8 cellular contexts compared by ENCODE assay signal in genomic region chr12:6602526-6602925, GRCh38. TPM values are rescaled to one million over a fixed set of nuclear protein-coding genes. Genes with fewer than 3 reads are reported as not detected.
DNase-seq lines count a peak whose midpoint lies in the region; ATAC-seq and TF ChIP-seq lines count a peak whose summit lies in the region.
"Had no signal": no experiment of that assay in that cellular context is flagged by ENCODE, and none has a peak within 500 bp of the region (broad histone marks: within the 10 kb centered on the region; RNA-seq: fewer than 3 reads in every experiment).

No MANE protein-coding gene starts in this region.

- no peaks in the 10 kb centered on the region for H4K20me1 ChIP-seq in GM23248 (ENCODE audit: insufficient read depth)

- H3K9me3 ChIP-seq in GM23248 (ENCODE audit: low read depth) (no peaks in the 10 kb centered on the region), WERI-Rb-1 (ENCODE audit: severe bottlenecking) (no peaks in the 10 kb centered on the region)

- no peaks in the 10 kb centered on the region for H3K27me3 ChIP-seq in GM23248 (replicated peaks; ENCODE audit: insufficient read depth)
- H3K27me3 ChIP-seq in WERI-Rb-1 (ENCODE audit: insufficient read depth, low read depth, severe bottlenecking), result no peaks in the 10 kb centered on the region

- peak overlapping the region; percentile 50 for H3K9ac ChIP-seq in GM23248

- H3K9me2 ChIP-seq in GM23248 (ENCODE audit: insufficient read depth), result no peaks in the 10 kb centered on the region

- WGBS in GM23248 (ENCODE audit: low coverage in 1 of 2, low lambda C conversion rate in 2 of 2, missing lambda C conversion rate in 2 of 2), 2 experiments, result 25 to 48% methylated on average over 3 of the region's 3 CpGs

- peaks cover 51% of the 10 kb centered on the region for H3K4me1 Mint-ChIP-seq in stimulated activated effector memory CD8-positive, alpha-beta T cell treated with anti-CD3 and anti-CD28 coated beads, Interleukin-12 subunit alpha, Interleukin-12 subunit beta, amount 100 ng/mL, for 72 hours

- H2AFZ ChIP-seq in GM23248, result no peak overlapping the region

- peak overlapping the region; percentile 84 for H3K4me2 ChIP-seq in GM23248 (ENCODE audit: unreplicated experiment)

- in situ Hi-C loops in GM23248 (cut with MboI), result no loop called here

- intact Hi-C loops in head of caudate nucleus (cut with DNase I), result loop anchor here (5.0 kb wide), 1 partner anchor 35 kb away; the partner anchor contains the start of gene NOP2

- peaks cover 24% of the 10 kb centered on the region for H3F3A ChIP-seq in GM23248 (ENCODE audit: insufficient read depth)

- H3K9me3 Mint-ChIP-seq in stimulated activated effector memory CD8-positive, alpha-beta T cell treated with anti-CD3 and anti-CD28 coated beads, Interleukin-12 subunit alpha, Interleukin-12 subunit beta, amount 100 ng/mL, for 72 hours, result no peaks in the 10 kb centered on the region

- TF ChIP-seq CTCF in WERI-Rb-1 (IDR thresholded peaks at IDR 0.05; ENCODE audit: low read depth, low read length) (no peak), fibroblast of villous mesenchyme (IDR thresholded peaks at IDR 0.05; ENCODE audit: insufficient read depth, low read depth, low read length) (no peak)

- H3K27ac ChIP-seq in GM23248, result no peak overlapping the region
- H3K27ac ChIP-seq in WERI-Rb-1, result peak overlapping the region; percentile 65

- peaks cover 30% of the 10 kb centered on the region for H3K4me1 ChIP-seq in GM23248 (ENCODE audit: insufficient read depth)

- peak overlapping the region; percentile 96 for H3K27ac Mint-ChIP-seq in stimulated activated effector memory CD8-positive, alpha-beta T cell treated with anti-CD3 and anti-CD28 coated beads, Interleukin-12 subunit alpha, Interleukin-12 subunit beta, amount 100 ng/mL, for 72 hours

- H3K4me3 Mint-ChIP-seq in stimulated activated effector memory CD8-positive, alpha-beta T cell treated with anti-CD3 and anti-CD28 coated beads, Interleukin-12 subunit alpha, Interleukin-12 subunit beta, amount 100 ng/mL, for 72 hours, result no peak overlapping the region

- H3K36me3 ChIP-seq in GM23248 (ENCODE audit: low read depth) (peaks cover 48% of the 10 kb centered on the region), WERI-Rb-1 (peaks cover 82% of the 10 kb centered on the region)

- ATAC-seq in stimulated activated effector memory CD8-positive, alpha-beta T cell treated with anti-CD3 and anti-CD28 coated beads, Interleukin-12 subunit alpha, Interleukin-12 subunit beta, amount 100 ng/mL, for 72 hours, result no peak

- DNase-seq in GM23248 (no peak), WERI-Rb-1 (no peak), fibroblast of villous mesenchyme (ENCODE audit: low read depth) (no peak), head of caudate nucleus (no peak), NCI-H510A (lab: John Stamatoyannopoulos, UW) (no peak)
- DNase-seq in stimulated activated effector memory CD8-positive, alpha-beta T cell treated with anti-CD3 and anti-CD28 coated beads, Interleukin-12 subunit alpha, Interleukin-12 subunit beta, amount 100 ng/mL, for 72 hours (ENCODE audit: low spot score in 2 of 2), result no peak
- no peak for DNase-seq in activated effector memory CD4-positive, alpha-beta T cell treated with Interleukin-2 at 50 U/mL for 16 hours

- peaks cover 87% of the 10 kb centered on the region for H3K36me3 Mint-ChIP-seq in stimulated activated effector memory CD8-positive, alpha-beta T cell treated with anti-CD3 and anti-CD28 coated beads, Interleukin-12 subunit alpha, Interleukin-12 subunit beta, amount 100 ng/mL, for 72 hours

- peaks cover 82% of the 10 kb centered on the region for H3K79me2 ChIP-seq in GM23248 (ENCODE audit: insufficient read depth)

- H3K4me3 ChIP-seq in GM23248 (peak overlapping the region; percentile 91), WERI-Rb-1 (ENCODE audit: low read depth, low read length) (no peak overlapping the region), fibroblast of villous mesenchyme (ENCODE audit: low read depth, low read length) (peak overlapping the region; percentile 39)

RNA-seq across cellular contexts. Expression of gene CHD4, which starts 4.7 kb away (rescaled TPM):
- total RNA-seq in GM23248 (2014; rRNA removed; shearing (Covaris generic)), result 148 and 171 TPM in 2 replicates
- polyA plus RNA-seq in GM23248 (2016; fragmentation: Nextera tagmentation; extraction: Ambion mirVana), result 61.5 and 72.1 TPM in 2 replicates
- total RNA-seq in fibroblast of villous mesenchyme, result 231 and 240 TPM in 2 replicates

RNA-seq across cellular contexts. Expression of gene LPAR5, which starts 33.2 kb away (rescaled TPM):
- total RNA-seq in GM23248 (2014; rRNA removed; shearing (Covaris generic)), result not detected in 2 replicates
- not detected in 2 replicates for polyA plus RNA-seq in GM23248 (2016; fragmentation: Nextera tagmentation; extraction: Ambion mirVana)
- total RNA-seq in fibroblast of villous mesenchyme, result not detected in 2 replicates
- total RNA-seq: RPMI7951 had no signal

RNA-seq across cellular contexts. Expression of gene NOP2, which starts 34.4 kb away (rescaled TPM):
- total RNA-seq in GM23248 (2014; rRNA removed; shearing (Covaris generic)), result 44.3 TPM in 2 replicates
- 27.0 and 31.8 TPM in 2 replicates for polyA plus RNA-seq in GM23248 (2016; fragmentation: Nextera tagmentation; extraction: Ambion mirVana)
- 25.4 and 26.8 TPM in 2 replicates for total RNA-seq in fibroblast of villous mesenchyme

RNA-seq across cellular contexts. Expression of gene ACRBP, which starts 44.7 kb away (rescaled TPM):
- not detected in 2 replicates for total RNA-seq in GM23248 (2014; rRNA removed; shearing (Covaris generic))
- polyA plus RNA-seq in GM23248 (2016; fragmentation: Nextera tagmentation; extraction: Ambion mirVana), result not detected in 2 replicates
- 0.64 TPM in 1 of 2 replicates, not detected in the other for total RNA-seq in fibroblast of villous mesenchyme

RNA-seq across cellular contexts. Expression of gene IFFO1, which starts 46.7 kb away (rescaled TPM):
- 18.0 and 19.7 TPM in 2 replicates for total RNA-seq in GM23248 (2014; rRNA removed; shearing (Covaris generic))
- 14.5 and 19.2 TPM in 2 replicates for polyA plus RNA-seq in GM23248 (2016; fragmentation: Nextera tagmentation; extraction: Ambion mirVana)
- 9.9 and 11.9 TPM in 2 replicates for total RNA-seq in fibroblast of villous mesenchyme
